ENCODE assay signal across 21 cellular contexts in the genomic region with DNA sequence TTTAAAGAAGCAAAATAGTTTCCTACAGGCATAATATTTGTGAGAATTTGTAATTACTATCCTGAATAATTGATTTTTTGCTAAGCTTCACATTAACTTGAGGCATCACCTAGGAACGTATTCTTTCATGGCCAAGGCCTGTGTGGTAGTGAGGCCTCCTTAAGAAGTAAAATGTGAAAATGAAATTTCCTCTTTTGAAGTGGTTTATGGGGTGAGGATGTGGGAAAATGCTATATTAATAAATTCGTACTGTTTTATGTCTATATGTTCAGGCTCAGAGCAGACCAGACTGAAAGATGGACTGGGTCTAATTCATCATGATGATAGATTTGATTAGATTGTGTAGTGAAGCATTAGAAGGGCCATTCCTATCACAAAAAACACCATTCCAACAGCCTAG.
DNase-seq lines count a peak whose midpoint lies in the region; ATAC-seq lines count a peak whose summit lies in the region.
"Had no signal": no experiment of that assay in that cellular context is flagged by ENCODE, and none has a peak within 500 bp of the region (broad histone marks: within the 10 kb centered on the region; RNA-seq: fewer than 3 reads in every experiment).

No MANE protein-coding gene starts in this region.

- peaks cover 0 to 4% of the 10 kb centered on the region in 2 donors for H3K9me3 Mint-ChIP-seq in stimulated activated naive CD8-positive, alpha-beta T cell treated with anti-CD3 and anti-CD28 coated beads, Interleukin-15, amount 100 ng/mL, for 72 hours
- peaks cover 2% of the 10 kb centered on the region for H3K9me3 Mint-ChIP-seq in T-helper 2 cell treated with Interferon-gamma antibody and Interleukin-4, amounts not matched to agents 5 μg/mL and 100 μg/mL, for 36 hours
- no peaks in the 10 kb centered on the region for H3K9me3 Mint-ChIP-seq in stimulated activated effector memory CD8-positive, alpha-beta T cell treated with anti-CD3 and anti-CD28 coated beads, Interleukin-12 subunit alpha, Interleukin-12 subunit beta, amount 100 ng/mL, for 72 hours

- peaks cover 8% of the 10 kb centered on the region for H3K36me3 Mint-ChIP-seq in T-helper 2 cell treated with Interferon-gamma antibody and Interleukin-4, amounts not matched to agents 5 μg/mL and 100 μg/mL, for 36 hours (ENCODE audit: low read depth)
- no peaks in the 10 kb centered on the region for H3K36me3 Mint-ChIP-seq in stimulated activated effector memory CD8-positive, alpha-beta T cell treated with anti-CD3 and anti-CD28 coated beads, Interleukin-12 subunit alpha, Interleukin-12 subunit beta, amount 100 ng/mL, for 72 hours

- peaks cover 39% of the 10 kb centered on the region for H3K4me1 Mint-ChIP-seq in stimulated activated naive CD8-positive, alpha-beta T cell treated with anti-CD3 and anti-CD28 coated beads, Interleukin-15, amount 100 ng/mL, for 72 hours
- peaks cover 19% of the 10 kb centered on the region for H3K4me1 Mint-ChIP-seq in T-helper 2 cell treated with Interferon-gamma antibody and Interleukin-4, amounts not matched to agents 5 μg/mL and 100 μg/mL, for 36 hours (ENCODE audit: low read depth)
- peaks cover 23% of the 10 kb centered on the region for H3K4me1 Mint-ChIP-seq in stimulated activated effector memory CD8-positive, alpha-beta T cell treated with anti-CD3 and anti-CD28 coated beads, Interleukin-12 subunit alpha, Interleukin-12 subunit beta, amount 100 ng/mL, for 72 hours

- H3K4me3 Mint-ChIP-seq in stimulated activated naive CD8-positive, alpha-beta T cell treated with anti-CD3 and anti-CD28 coated beads, Interleukin-15, amount 100 ng/mL, for 72 hours, result peak overlapping the region in 1 of 2 donors; percentile 38
- peak overlapping the region; percentile 2 for H3K4me3 Mint-ChIP-seq in T-helper 2 cell treated with Interferon-gamma antibody and Interleukin-4, amounts not matched to agents 5 μg/mL and 100 μg/mL, for 36 hours
- no peak overlapping the region for H3K4me3 Mint-ChIP-seq in stimulated activated effector memory CD8-positive, alpha-beta T cell treated with anti-CD3 and anti-CD28 coated beads, Interleukin-12 subunit alpha, Interleukin-12 subunit beta, amount 100 ng/mL, for 72 hours
- H3K4me3 Mint-ChIP-seq: IgD-negative memory B cell had no signal

- no peak overlapping the region for H3K27ac Mint-ChIP-seq in stimulated activated naive CD8-positive, alpha-beta T cell treated with anti-CD3 and anti-CD28 coated beads, Interleukin-15, amount 100 ng/mL, for 72 hours
- H3K27ac Mint-ChIP-seq in T-helper 2 cell treated with Interferon-gamma antibody and Interleukin-4, amounts not matched to agents 5 μg/mL and 100 μg/mL, for 36 hours, result peak overlapping the region; percentile 2
- no peak overlapping the region for H3K27ac Mint-ChIP-seq in stimulated activated effector memory CD8-positive, alpha-beta T cell treated with anti-CD3 and anti-CD28 coated beads, Interleukin-12 subunit alpha, Interleukin-12 subunit beta, amount 100 ng/mL, for 72 hours
- H3K27ac Mint-ChIP-seq: CD4-positive, alpha-beta memory T cell; IgD-negative memory B cell had no signal

- H3K27me3 Mint-ChIP-seq in stimulated activated naive CD8-positive, alpha-beta T cell treated with anti-CD3 and anti-CD28 coated beads, Interleukin-15, amount 100 ng/mL, for 72 hours, result peaks cover 10% of the 10 kb centered on the region
- H3K27me3 Mint-ChIP-seq in T-helper 2 cell treated with Interferon-gamma antibody and Interleukin-4, amounts not matched to agents 5 μg/mL and 100 μg/mL, for 36 hours (ENCODE audit: low read depth), result no peaks in the 10 kb centered on the region

- DNase-seq in stimulated activated naive CD8-positive, alpha-beta T cell treated with anti-CD3 and anti-CD28 coated beads, Interleukin-15, amount 100 ng/mL, for 72 hours, result no peak
- DNase-seq in stimulated activated naive CD8-positive, alpha-beta T cell treated with anti-CD3 and anti-CD28 coated beads, Interleukin-15, Interleukin-2, amounts not matched to agents 100 U/mL and 50 U/mL, for 24 hours, result no peak
- DNase-seq in T-helper 2 cell treated with Interferon-gamma antibody and Interleukin-4, amounts not matched to agents 5 μg/mL and 100 μg/mL, for 36 hours (ENCODE audit: low spot score), result no peak
- peak; percentile 19 for DNase-seq in central memory CD4-positive, alpha-beta T cell
- no peak for DNase-seq in activated T-cell treated with anti-CD3 and anti-CD28 coated beads, Interleukin-2, amount 50 U/mL, for 1 hour
- no peak for DNase-seq in stimulated activated effector memory CD8-positive, alpha-beta T cell treated with anti-CD3 and anti-CD28 coated beads, Interleukin-12 subunit alpha, Interleukin-12 subunit beta, amount 100 ng/mL, for 72 hours (ENCODE audit: low spot score in 2 of 2)
- no peak for DNase-seq in dedifferentiated amniotic fluid mesenchymal stem cell (ENCODE audit: extremely low spot score)
- DNase-seq: COR-L47, DMS53, NCI-H1092 treated with DMSO at 0.1 percent for 48 hours, NCI-H1436, NCI-H187, NCI-H2081 treated with DMSO at 0.1 percent for 48 hours, NCI-H2171, NCI-H226, NCI-H510A, NCI-H69, Right ventricle myocardium superior, RPMI8226 had no signal

- ATAC-seq in stimulated activated naive CD8-positive, alpha-beta T cell treated with anti-CD3 and anti-CD28 coated beads, Interleukin-15, amount 100 ng/mL, for 72 hours, result peak; percentile 94
- no peak for ATAC-seq in stimulated activated naive CD8-positive, alpha-beta T cell treated with anti-CD3 and anti-CD28 coated beads, Interleukin-15, Interleukin-2, amounts not matched to agents 100 U/mL and 50 U/mL, for 24 hours
- ATAC-seq in stimulated activated effector memory CD8-positive, alpha-beta T cell treated with anti-CD3 and anti-CD28 coated beads, Interleukin-12 subunit alpha, Interleukin-12 subunit beta, amount 100 ng/mL, for 72 hours, result no peak
